9 cellular contexts compared by ENCODE assay signal in the genomic region with DNA sequence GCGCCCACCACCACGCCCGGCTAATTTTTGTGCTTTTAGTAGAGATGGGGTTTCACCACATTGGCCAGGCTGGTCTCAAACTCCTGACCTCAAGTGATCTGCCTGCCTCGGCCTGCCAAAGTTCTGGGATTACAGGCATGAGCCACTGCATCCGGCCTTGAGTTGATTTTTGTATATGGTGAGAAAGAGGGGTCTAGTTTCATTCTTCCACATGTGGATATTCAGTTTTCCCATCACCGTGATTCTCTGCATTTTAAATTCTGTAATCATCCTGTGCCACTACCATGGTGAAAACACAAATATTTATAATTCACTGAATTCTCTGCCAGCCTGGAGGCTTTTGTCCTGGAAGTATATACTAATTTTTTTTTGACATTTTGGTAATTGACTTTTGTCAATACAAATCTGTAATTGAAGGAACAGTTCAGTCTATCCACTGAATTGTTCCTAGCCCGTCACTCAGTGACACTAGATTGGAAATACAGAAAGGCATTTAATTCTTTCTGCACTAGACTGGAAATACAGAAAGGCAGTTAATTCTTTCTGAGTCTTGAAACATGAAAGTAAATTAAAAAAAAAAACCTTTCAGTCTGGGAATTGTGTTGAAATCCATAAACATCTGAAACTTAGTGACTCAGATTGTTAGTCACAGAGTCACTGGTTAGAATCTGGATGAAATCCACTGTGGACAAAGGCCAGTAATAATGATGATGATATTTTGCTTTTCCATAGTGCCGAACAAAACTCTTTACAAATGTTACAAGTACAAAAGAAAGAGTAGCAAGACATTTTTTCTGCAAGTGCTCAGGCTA. TPM values are rescaled to one million over a fixed set of nuclear protein-coding genes. Genes with fewer than 3 reads are reported as not detected.
DNase-seq lines count a peak whose midpoint lies in the region; ATAC-seq, FAIRE-seq and TF ChIP-seq lines count a peak whose summit lies in the region.
"Had no signal": no experiment of that assay in that cellular context is flagged by ENCODE, and none has a peak within 500 bp of the region (broad histone marks: within the 10 kb centered on the region; RNA-seq: fewer than 3 reads in every experiment).

No MANE protein-coding gene starts in this region.

- no peaks in the 10 kb centered on the region for H3K79me2 ChIP-seq in keratinocyte (ENCODE audit: control insufficient read depth, insufficient read depth, low read length)

- FAIRE-seq in keratinocyte (lab: Jason Lieb, UNC), result peak; percentile 64

- DNase-seq in HT1080 (ENCODE audit: low read depth) (peak; percentile 87), cardiac fibroblast (ENCODE audit: low read depth in 2 of 2) (peak; percentile 94 to 95), keratinocyte (ENCODE audit: low read depth, low spot score) (no peak), GM19240 (ENCODE audit: insufficient read length, low spot score) (no peak)
- DNase-seq in naive thymus-derived CD4-positive, alpha-beta T cell, result no peak
- no peak for DNase-seq in stimulated activated naive B cell treated with anti-CD40 and anti-IgM and Interleukin-4, amounts not matched to agents 10 μg/mL and 1 μg/mL and 100 μg/mL, for 72 hours
- DNase-seq: NCI-H1694 had no signal

- H3K9me1 ChIP-seq in keratinocyte (ENCODE audit: control insufficient read depth, extremely low read depth, insufficient read depth, low read length), result no peaks in the 10 kb centered on the region

- peak overlapping the region; percentile 65 for H3K4me2 ChIP-seq in keratinocyte (ENCODE audit: control insufficient read depth, extremely low read depth, insufficient read depth, low read depth, low read length)

- H3K9me3 ChIP-seq in keratinocyte (ENCODE audit: control insufficient read depth, low read depth, low read length) (no peaks in the 10 kb centered on the region), subcutaneous abdominal adipose tissue (ENCODE audit: control insufficient read depth in 5 of 5, low read length in 5 of 5) (no peaks in the 10 kb centered on the region)
- H3K9me3 ChIP-seq in naive thymus-derived CD4-positive, alpha-beta T cell (ENCODE audit: control insufficient read depth in 2 of 3, low read length in 3 of 3), result no peaks in the 10 kb centered on the region

- H3K36me3 Mint-ChIP-seq in naive thymus-derived CD4-positive, alpha-beta T cell, result no peaks in the 10 kb centered on the region
- no peaks in the 10 kb centered on the region for H3K36me3 Mint-ChIP-seq in stimulated activated naive B cell treated with anti-CD40 and anti-IgM and Interleukin-4, amounts not matched to agents 10 μg/mL and 1 μg/mL and 100 μg/mL, for 72 hours

- ATAC-seq in naive thymus-derived CD4-positive, alpha-beta T cell, result no peak
- no peak for ATAC-seq in stimulated activated naive B cell treated with anti-CD40 and anti-IgM and Interleukin-4, amounts not matched to agents 10 μg/mL and 1 μg/mL and 100 μg/mL, for 72 hours (replicated peaks)
- no peak for ATAC-seq in GM21423 (IDR thresholded peaks at IDR 0.05; ENCODE audit: unreplicated experiment)

- H3K9ac ChIP-seq in keratinocyte (ENCODE audit: control insufficient read depth, extremely low read depth, insufficient read depth, low read length) (peak overlapping the region; percentile 13), subcutaneous abdominal adipose tissue (ENCODE audit: low read length in 5 of 5) (peak overlapping the region in 2 of 5 donors; percentile 32 to 64)

- H3K27me3 Mint-ChIP-seq in naive thymus-derived CD4-positive, alpha-beta T cell, result peaks cover 0 to 3% (median 0%) of the 10 kb centered on the region in 5 donors
- peaks cover 29 to 36% of the 10 kb centered on the region in 2 donors for H3K27me3 Mint-ChIP-seq in stimulated activated naive B cell treated with anti-CD40 and anti-IgM and Interleukin-4, amounts not matched to agents 10 μg/mL and 1 μg/mL and 100 μg/mL, for 72 hours

- H3K27me3 ChIP-seq in keratinocyte (ENCODE audit: control insufficient read depth, extremely low read depth, insufficient read depth, low read length), result no peaks in the 10 kb centered on the region
- H3K27me3 ChIP-seq in subcutaneous abdominal adipose tissue (ENCODE audit: control insufficient read depth in 5 of 5, insufficient read depth in 4 of 5, low read length in 5 of 5), result no peaks in the 10 kb centered on the region
- no peaks in the 10 kb centered on the region for H3K27me3 ChIP-seq in naive thymus-derived CD4-positive, alpha-beta T cell (ENCODE audit: control insufficient read depth in 2 of 2, insufficient read depth in 2 of 2, low read length in 2 of 2)

- H3K4me1 ChIP-seq in keratinocyte (ENCODE audit: control insufficient read depth, extremely low read depth, insufficient read depth, low read length) (peaks cover 26% of the 10 kb centered on the region), subcutaneous abdominal adipose tissue (ENCODE audit: control insufficient read depth in 5 of 5, insufficient read depth in 5 of 5, low read length in 5 of 5) (peaks cover 0 to 35% (median 29%) of the 10 kb centered on the region in 5 donors)
- H3K4me1 ChIP-seq in naive thymus-derived CD4-positive, alpha-beta T cell (ENCODE audit: control insufficient read depth in 2 of 2, insufficient read depth in 2 of 2, low read length in 2 of 2), result peaks cover 4 to 6% of the 10 kb centered on the region in 2 donors

- H2AFZ ChIP-seq in keratinocyte (ENCODE audit: control insufficient read depth, low read length), result no peak overlapping the region

- no peak overlapping the region for H3K4me3 ChIP-seq in cardiac fibroblast (replicated peaks in 1 of 2; ENCODE audit: low read depth in 2 of 2, low read length in 2 of 2)
- no peak overlapping the region for H3K4me3 ChIP-seq in keratinocyte (ENCODE audit: control insufficient read depth in 2 of 3, extremely low read depth in 1 of 3, insufficient read depth in 2 of 3, low read depth in 1 of 3, low read length in 3 of 3)
- H3K4me3 ChIP-seq in subcutaneous abdominal adipose tissue (ENCODE audit: low read depth in 1 of 5, low read length in 5 of 5), result no peak overlapping the region
- H3K4me3 ChIP-seq in naive thymus-derived CD4-positive, alpha-beta T cell (ENCODE audit: low read length), result no peak overlapping the region

- intact Hi-C loops in naive thymus-derived CD4-positive, alpha-beta T cell (cut with micrococcal nuclease), result no loop called here

- POLR2A ChIA-PET in naive thymus-derived CD4-positive, alpha-beta T cell (lab: Charles Lee), result no interaction called here

- H3K9me3 Mint-ChIP-seq in naive thymus-derived CD4-positive, alpha-beta T cell, result no peaks in the 10 kb centered on the region
- peaks cover 0 to 2% of the 10 kb centered on the region in 2 donors for H3K9me3 Mint-ChIP-seq in stimulated activated naive B cell treated with anti-CD40 and anti-IgM and Interleukin-4, amounts not matched to agents 10 μg/mL and 1 μg/mL and 100 μg/mL, for 72 hours

- no peaks in the 10 kb centered on the region for H4K20me1 ChIP-seq in keratinocyte (ENCODE audit: control insufficient read depth, extremely low read depth, insufficient read depth, low read length)

- peaks cover 0 to 16% (median 8%) of the 10 kb centered on the region in 7 donors for H3K4me1 Mint-ChIP-seq in naive thymus-derived CD4-positive, alpha-beta T cell
- H3K4me1 Mint-ChIP-seq in stimulated activated naive B cell treated with anti-CD40 and anti-IgM and Interleukin-4, amounts not matched to agents 10 μg/mL and 1 μg/mL and 100 μg/mL, for 72 hours, result peaks cover 1 to 6% of the 10 kb centered on the region in 2 donors

- no peak overlapping the region for H3K4me3 Mint-ChIP-seq in naive thymus-derived CD4-positive, alpha-beta T cell
- no peak overlapping the region for H3K4me3 Mint-ChIP-seq in stimulated activated naive B cell treated with anti-CD40 and anti-IgM and Interleukin-4, amounts not matched to agents 10 μg/mL and 1 μg/mL and 100 μg/mL, for 72 hours

- H3K27ac ChIP-seq in keratinocyte (ENCODE audit: control insufficient read depth, insufficient read depth, low read length) (peak overlapping the region; percentile 58), subcutaneous abdominal adipose tissue (ENCODE audit: low read depth, low read length) (peak overlapping the region; percentile 75)
- H3K27ac ChIP-seq in naive thymus-derived CD4-positive, alpha-beta T cell (ENCODE audit: low read depth, low read length), result no peak overlapping the region

- dilution Hi-C loops in keratinocyte (cut with MboI; ENCODE audit: extremely low pct_ligation_motif_present, low sequenced_read_pairs), result no loop called here

- CTCF ChIA-PET in naive thymus-derived CD4-positive, alpha-beta T cell (lab: Charles Lee), result no interaction called here

- TF ChIP-seq CTCF in cardiac fibroblast (IDR thresholded peaks at IDR 0.05; ENCODE audit: low read depth, low read length) (no peak), keratinocyte (optimal IDR thresholded peaks at IDR 0.05 in 1 of 3, IDR thresholded peaks at IDR 0.05 in 1 of 3, conservative IDR thresholded peaks at IDR 0.05 in 1 of 3; ENCODE audit: extremely low read depth in 1 of 3, insufficient read depth in 2 of 3, low read length in 3 of 3) (no peak)

- H3K36me3 ChIP-seq in keratinocyte (ENCODE audit: control insufficient read depth in 2 of 2, extremely low read depth in 1 of 2, insufficient read depth in 2 of 2, low read length in 2 of 2) (no peaks in the 10 kb centered on the region), subcutaneous abdominal adipose tissue (ENCODE audit: control insufficient read depth in 5 of 5, insufficient read depth in 5 of 5, low read length in 5 of 5) (no peaks in the 10 kb centered on the region)
- H3K36me3 ChIP-seq in naive thymus-derived CD4-positive, alpha-beta T cell (ENCODE audit: control insufficient read depth in 2 of 3, insufficient read depth in 3 of 3, low read length in 3 of 3), result no peaks in the 10 kb centered on the region

- no peak overlapping the region for H3K27ac Mint-ChIP-seq in naive thymus-derived CD4-positive, alpha-beta T cell
- no peak overlapping the region for H3K27ac Mint-ChIP-seq in stimulated activated naive B cell treated with anti-CD40 and anti-IgM and Interleukin-4, amounts not matched to agents 10 μg/mL and 1 μg/mL and 100 μg/mL, for 72 hours

RNA-seq across cellular contexts. Expression of a gene that starts 5.4 kb away (rescaled TPM):
- 0.30 TPM in 1 of 2 replicates, not detected in the other for total RNA-seq in HT1080 (2014; rRNA removed; shearing (Covaris generic))
- polyA plus RNA-seq in HT1080 (2015; cell fraction: cytosol; rRNA removed), result 0.17 and 0.35 TPM in 2 replicates
- not detected in 2 replicates for polyA plus RNA-seq in HT1080 (2015; cell fraction: nucleus; rRNA removed)
- polyA plus RNA-seq in keratinocyte, result 1.4 to 2.2 TPM (median 1.8 TPM) in 3 replicates
- 0.26 TPM for polyA plus RNA-seq in keratinocyte (2011; ENCODE audit: low read depth)
- polyA plus RNA-seq in keratinocyte (2011; cell fraction: cytosol; rRNA removed), result 1.2 and 2.1 TPM in 2 replicates
- 1.0 and 1.3 TPM in 2 replicates for polyA plus RNA-seq in keratinocyte (2011; cell fraction: nucleus; rRNA removed)
- 0.16 and 1.8 TPM in 2 replicates for polyA plus RNA-seq in keratinocyte (2012; ENCODE audit: low replicate concordance)
- 0.26 to 1.7 TPM (median 0.99 TPM) in 3 replicates for polyA minus RNA-seq in keratinocyte
- polyA minus RNA-seq in keratinocyte (2011; cell fraction: cytosol; rRNA and poly(A)+ RNA removed), result not detected
- 0.53 TPM in 1 of 2 replicates, not detected in the other for polyA minus RNA-seq in keratinocyte (2011; cell fraction: nucleus; rRNA and poly(A)+ RNA removed)
- 1 to 10 TPM in 1 of 5 experiments, under 1 TPM in 4; 0.51 to 1.7 (median 0.88) TPM for total RNA-seq in naive thymus-derived CD4-positive, alpha-beta T cell
- polyA plus RNA-seq in naive thymus-derived CD4-positive, alpha-beta T cell, result under 1 TPM; 0.13 to 0.69 TPM

RNA-seq across cellular contexts. Expression of a gene that starts 58.1 kb away (rescaled TPM):
- total RNA-seq in HT1080 (2014; rRNA removed; shearing (Covaris generic)), result 0.26 and 0.53 TPM in 2 replicates
- polyA plus RNA-seq in HT1080 (2015; cell fraction: cytosol; rRNA removed), result 0.36 and 0.69 TPM in 2 replicates
- 0.36 and 0.49 TPM in 2 replicates for polyA plus RNA-seq in HT1080 (2015; cell fraction: nucleus; rRNA removed)
- 0.03 TPM in 2 of 3 replicates, not detected in the other for polyA plus RNA-seq in keratinocyte
- polyA plus RNA-seq in keratinocyte (2011; ENCODE audit: low read depth), result not detected
- 0.01 TPM in 1 of 2 replicates, not detected in the other for polyA plus RNA-seq in keratinocyte (2011; cell fraction: cytosol; rRNA removed)
- 0.05 TPM in 2 replicates for polyA plus RNA-seq in keratinocyte (2011; cell fraction: nucleus; rRNA removed)
- polyA plus RNA-seq in keratinocyte (2012; ENCODE audit: low replicate concordance), result 0.06 and 0.14 TPM in 2 replicates
- not detected in 3 replicates for polyA minus RNA-seq in keratinocyte
- polyA minus RNA-seq in keratinocyte (2011; cell fraction: cytosol; rRNA and poly(A)+ RNA removed), result not detected
- polyA minus RNA-seq in keratinocyte (2011; cell fraction: nucleus; rRNA and poly(A)+ RNA removed), result 0.11 TPM in 1 of 2 replicates, not detected in the other
- total RNA-seq in naive thymus-derived CD4-positive, alpha-beta T cell, result under 1 TPM in 1 of 5 experiments, not detected in 4; 0.19 TPM
- not detected for polyA plus RNA-seq in naive thymus-derived CD4-positive, alpha-beta T cell

RNA-seq across cellular contexts. Expression of a gene that starts 58.6 kb away (rescaled TPM):
- 7.3 and 9.6 TPM in 2 replicates for total RNA-seq in HT1080 (2014; rRNA removed; shearing (Covaris generic))
- polyA plus RNA-seq in HT1080 (2015; cell fraction: cytosol; rRNA removed), result 7.0 and 7.2 TPM in 2 replicates
- 9.4 and 11.4 TPM in 2 replicates for polyA plus RNA-seq in HT1080 (2015; cell fraction: nucleus; rRNA removed)
- 1.8 to 4.1 TPM (median 2.2 TPM) in 3 replicates for polyA plus RNA-seq in keratinocyte
- 3.5 TPM for polyA plus RNA-seq in keratinocyte (2011; ENCODE audit: low read depth)
- polyA plus RNA-seq in keratinocyte (2011; cell fraction: cytosol; rRNA removed), result 1.3 and 3.4 TPM in 2 replicates
- 2.7 and 3.2 TPM in 2 replicates for polyA plus RNA-seq in keratinocyte (2011; cell fraction: nucleus; rRNA removed)
- polyA plus RNA-seq in keratinocyte (2012; ENCODE audit: low replicate concordance), result 2.3 and 2.8 TPM in 2 replicates
- polyA minus RNA-seq in keratinocyte, result 0.49 to 2.2 TPM (median 1.7 TPM) in 3 replicates
- 1.5 TPM for polyA minus RNA-seq in keratinocyte (2011; cell fraction: cytosol; rRNA and poly(A)+ RNA removed)
- polyA minus RNA-seq in keratinocyte (2011; cell fraction: nucleus; rRNA and poly(A)+ RNA removed), result 1.5 and 2.3 TPM in 2 replicates
- 10 to 100 TPM in 1 of 5 experiments, 1 to 10 TPM in 4; 1.4 to 10.6 (median 2.5) TPM for total RNA-seq in naive thymus-derived CD4-positive, alpha-beta T cell
- 10 to 100 TPM in 1 of 2 donors, 1 to 10 TPM in 1; 8.0 to 13.4 TPM for polyA plus RNA-seq in naive thymus-derived CD4-positive, alpha-beta T cell

Comparison
In these comparisons a context has a peak if more than half of its experiments do, and no peak if none do; other contexts are left out.
1. DNase-seq: peak in HT1080 (single experiment) and cardiac fibroblast (2 of 2); none in keratinocyte (single experiment), GM19240 (single experiment), naive thymus-derived CD4-positive, alpha-beta T cell (0 of 9) and stimulated activated naive B cell treated with anti-CD40 and anti-IgM and Interleukin-4, amounts not matched to agents 10 μg/mL and 1 μg/mL and 100 μg/mL, for 72 hours (single experiment).